27 cellular contexts compared by ENCODE assay signal in genomic region chr2:133158024-133158423, GRCh38.
"Had no signal": no experiment of that assay in that cellular context is flagged by ENCODE, and none has a peak within 500 bp of the region (broad histone marks: within the 10 kb centered on the region; RNA-seq: fewer than 3 reads in every experiment).

No MANE protein-coding gene starts in this region.

- H3K9me3 ChIP-seq: esophagus squamous epithelium, heart right ventricle, ovary, spleen, testis, tibial artery had no signal

- H3K27ac ChIP-seq: esophagus squamous epithelium, heart right ventricle, ovary, skin epidermis, spleen, testis, tibial artery had no signal

- FAIRE-seq: endometrium had no signal

- H3K4me1 Mint-ChIP-seq: memory B cell; natural killer cell; stimulated activated memory B cell treated with anti-CD40 and anti-IgM and Interleukin-4, amounts not matched to agents 10 μg/mL and 1 μg/mL and 100 μg/mL, for 72 hours had no signal

- DNase-seq: cortex of kidney; effector memory CD8-positive, alpha-beta T cell; erythroblast; esophagus squamous epithelium; foreskin melanocyte; glutamatergic neuron; heart right ventricle; hippocampal formation; islet precursor cell; kidney glomerular epithelial cell; left colon; left ventricle myocardium superior; natural killer cell; occipital lobe; ovary; spleen; stimulated activated CD4-positive, alpha-beta T cell treated with anti-CD3 and anti-CD28 coated beads, Interleukin-4, amount 100 ng/mL, for 4 hours; stimulated activated naive CD8-positive, alpha-beta T cell treated with anti-CD3 and anti-CD28 coated beads, Interleukin-15, Interleukin-2, amounts not matched to agents 100 U/mL and 50 U/mL, for 24 hours; substantia nigra; testis; tibial artery had no signal

- H3K9me3 Mint-ChIP-seq: memory B cell, type B pancreatic cell had no signal

- H3K4me1 ChIP-seq: esophagus squamous epithelium, spleen, testis, tibial artery had no signal

- H3K4me3 Mint-ChIP-seq: effector memory CD8-positive, alpha-beta T cell; memory B cell; natural killer cell; stimulated activated memory B cell treated with anti-CD40 and anti-IgM and Interleukin-4, amounts not matched to agents 10 μg/mL and 1 μg/mL and 100 μg/mL, for 72 hours; type B pancreatic cell had no signal

- ATAC-seq: effector memory CD8-positive, alpha-beta T cell; heart right ventricle; left colon; left ventricle myocardium superior; natural killer cell; stimulated activated memory B cell treated with anti-CD40 and anti-IgM and Interleukin-4, amounts not matched to agents 10 μg/mL and 1 μg/mL and 100 μg/mL, for 72 hours; stimulated activated naive CD8-positive, alpha-beta T cell treated with anti-CD3 and anti-CD28 coated beads, Interleukin-15, Interleukin-2, amounts not matched to agents 100 U/mL and 50 U/mL, for 24 hours had no signal

- H3K4me3 ChIP-seq: esophagus squamous epithelium, heart right ventricle, lung, ovary, skin epidermis, spleen, testis, tibial artery had no signal

- H3K27me3 Mint-ChIP-seq: effector memory CD8-positive, alpha-beta T cell; stimulated activated memory B cell treated with anti-CD40 and anti-IgM and Interleukin-4, amounts not matched to agents 10 μg/mL and 1 μg/mL and 100 μg/mL, for 72 hours; type B pancreatic cell had no signal

- H3K27ac Mint-ChIP-seq: effector memory CD8-positive, alpha-beta T cell; memory B cell; natural killer cell; stimulated activated memory B cell treated with anti-CD40 and anti-IgM and Interleukin-4, amounts not matched to agents 10 μg/mL and 1 μg/mL and 100 μg/mL, for 72 hours; type B pancreatic cell had no signal

- H3K27me3 ChIP-seq: esophagus squamous epithelium, heart right ventricle, ovary, spleen, testis, tibial artery had no signal

- H3K36me3 Mint-ChIP-seq: memory B cell; natural killer cell; stimulated activated memory B cell treated with anti-CD40 and anti-IgM and Interleukin-4, amounts not matched to agents 10 μg/mL and 1 μg/mL and 100 μg/mL, for 72 hours; type B pancreatic cell had no signal

- H3K36me3 ChIP-seq: esophagus squamous epithelium, heart right ventricle, ovary, spleen, tibial artery had no signal
